In genomic region chr2:199463000-199463692, GRCh38 we compare ENCODE assay signal across 1 cellular context.
TF ChIP-seq lines count a peak whose summit lies in the region.

No MANE protein-coding gene starts in this region.

TF ChIP-seq in HepG2, 621 proteins besides CTCF, POLR2A, EP300 and RAD21 (continued from another document and continues in another):
- TF ChIP-seq KDM1A (CRISPR knock-in tag; IDR thresholded peaks at IDR 0.05): no peak
- TF ChIP-seq CCDC6 (CRISPR knock-in tag; IDR thresholded peaks at IDR 0.05): no peak
- TF ChIP-seq ZSCAN12 (CRISPR knock-in tag; IDR thresholded peaks at IDR 0.05): 0 out of 2 replicates have a peak, but pooled peaks have one; percentile 49
- no peak for TF ChIP-seq JUNB (CRISPR knock-in tag; IDR thresholded peaks at IDR 0.05; ENCODE audit: borderline replicate concordance)
- no peak for TF ChIP-seq RCOR2 (CRISPR knock-in tag; IDR thresholded peaks at IDR 0.05)
- TF ChIP-seq JDP2 (CRISPR knock-in tag; IDR thresholded peaks at IDR 0.05; ENCODE audit: borderline replicate concordance): no peak
- TF ChIP-seq ZNF766 (CRISPR knock-in tag; IDR thresholded peaks at IDR 0.05; ENCODE audit: borderline replicate concordance): no peak
- TF ChIP-seq REPIN1 (CRISPR knock-in tag; IDR thresholded peaks at IDR 0.05; ENCODE audit: borderline replicate concordance, low read depth): peak; percentile 88
- no peak for TF ChIP-seq ZIK1 (CRISPR knock-in tag; IDR thresholded peaks at IDR 0.05; ENCODE audit: borderline replicate concordance, low read depth)
- peak; percentile 61; the same call in 1 of the 2 replicates for TF ChIP-seq ZNF609 (CRISPR knock-in tag; IDR thresholded peaks at IDR 0.05; ENCODE audit: borderline replicate concordance)
- TF ChIP-seq ZNF747 (CRISPR knock-in tag; IDR thresholded peaks at IDR 0.05; ENCODE audit: borderline replicate concordance): no peak
- no peak for TF ChIP-seq MBNL3 (CRISPR knock-in tag; conservative IDR thresholded peaks at IDR 0.05)
- no peak for TF ChIP-seq SNAPC5 (CRISPR knock-in tag; IDR thresholded peaks at IDR 0.05; ENCODE audit: borderline replicate concordance)
- TF ChIP-seq MEIS1 (CRISPR knock-in tag; IDR thresholded peaks at IDR 0.05; ENCODE audit: borderline replicate concordance): 0 out of 2 replicates have a peak, but pooled peaks have one; percentile 55
- no peak for TF ChIP-seq DZIP1 (CRISPR knock-in tag; IDR thresholded peaks at IDR 0.05)
- TF ChIP-seq YEATS2 (CRISPR knock-in tag; IDR thresholded peaks at IDR 0.05; ENCODE audit: borderline replicate concordance): no peak
- TF ChIP-seq ZNF644 (CRISPR knock-in tag; IDR thresholded peaks at IDR 0.05; ENCODE audit: low read depth): no peak
- no peak for TF ChIP-seq ZNF7 (CRISPR knock-in tag; IDR thresholded peaks at IDR 0.05)
- TF ChIP-seq ZNF672 (CRISPR knock-in tag; IDR thresholded peaks at IDR 0.05): no peak
- no peak for TF ChIP-seq ZNF367 (CRISPR knock-in tag; IDR thresholded peaks at IDR 0.05; ENCODE audit: borderline replicate concordance)
- no peak for TF ChIP-seq ZNF432 (CRISPR knock-in tag; IDR thresholded peaks at IDR 0.05; ENCODE audit: borderline replicate concordance)
- no peak for TF ChIP-seq HDAC6 (IDR thresholded peaks at IDR 0.05; ENCODE audit: low read depth, low read length)
- peak; percentile 70; the same call in 1 of the 2 replicates for TF ChIP-seq MIER2 (CRISPR knock-in tag; IDR thresholded peaks at IDR 0.05)
- TF ChIP-seq DR1 (CRISPR knock-in tag; IDR thresholded peaks at IDR 0.05): no peak
- 0 out of 2 replicates have a peak, but pooled peaks have one; percentile 85 for TF ChIP-seq SAFB2 (CRISPR knock-in tag; IDR thresholded peaks at IDR 0.05; ENCODE audit: borderline replicate concordance, low read depth)
- TF ChIP-seq POGZ (CRISPR knock-in tag; IDR thresholded peaks at IDR 0.05): 0 out of 2 replicates have a peak, but pooled peaks have one; percentile 35
- peak; percentile 71 for TF ChIP-seq KDM5B (CRISPR knock-in tag; IDR thresholded peaks at IDR 0.05; ENCODE audit: borderline replicate concordance)
- TF ChIP-seq TEAD3 (CRISPR knock-in tag; optimal IDR thresholded peaks at IDR 0.05; ENCODE audit: borderline replicate concordance): peak; percentile 48
- TF ChIP-seq THAP9 (CRISPR knock-in tag; IDR thresholded peaks at IDR 0.05; ENCODE audit: borderline replicate concordance): no peak
- no peak for TF ChIP-seq NFIC (IDR thresholded peaks at IDR 0.05; ENCODE audit: low read length)
- no peak for TF ChIP-seq MBD4 (IDR thresholded peaks at IDR 0.05; ENCODE audit: borderline replicate concordance, low read length)
- TF ChIP-seq ZNF382 (CRISPR knock-in tag; IDR thresholded peaks at IDR 0.05; ENCODE audit: borderline replicate concordance): no peak
- no peak for TF ChIP-seq GMEB2 (CRISPR knock-in tag; IDR thresholded peaks at IDR 0.05; ENCODE audit: low read depth)
- TF ChIP-seq ZFP36L1 (CRISPR knock-in tag; IDR thresholded peaks at IDR 0.05): 0 out of 2 replicates have a peak, but pooled peaks have one; percentile 77
- TF ChIP-seq ZNF546 (CRISPR knock-in tag; conservative IDR thresholded peaks at IDR 0.05): no peak
- no peak for TF ChIP-seq TCF7L2 (IDR thresholded peaks at IDR 0.05; ENCODE audit: low read depth, low read length)
- TF ChIP-seq ZNF577 (CRISPR knock-in tag; IDR thresholded peaks at IDR 0.05; ENCODE audit: borderline replicate concordance, low read depth): no peak
- peak; percentile 83 for TF ChIP-seq ZFP91 (CRISPR knock-in tag; IDR thresholded peaks at IDR 0.05; ENCODE audit: borderline replicate concordance)
- TF ChIP-seq ZBTB8A (CRISPR knock-in tag; IDR thresholded peaks at IDR 0.05; ENCODE audit: borderline replicate concordance, low read depth): peak; percentile 72; the same call in 1 of the 2 replicates
- no peak for TF ChIP-seq ZNF362 (CRISPR knock-in tag; IDR thresholded peaks at IDR 0.05; ENCODE audit: borderline replicate concordance)
- no peak for TF ChIP-seq LBX2 (CRISPR knock-in tag; IDR thresholded peaks at IDR 0.05; ENCODE audit: borderline replicate concordance)
- TF ChIP-seq TEAD2 (CRISPR knock-in tag; IDR thresholded peaks at IDR 0.05): no peak
- TF ChIP-seq HNRNPH1 (optimal IDR thresholded peaks at IDR 0.05; ENCODE audit: low read depth, low read length): no peak
- TF ChIP-seq ZNF281 (CRISPR knock-in tag; IDR thresholded peaks at IDR 0.05; ENCODE audit: borderline replicate concordance): peak; percentile 54
- no peak for TF ChIP-seq RORA (CRISPR knock-in tag; IDR thresholded peaks at IDR 0.05)
